ENCODE assay signal across 15 cellular contexts in genomic region chr17:20281860-20282259, GRCh38.
DNase-seq lines count a peak whose midpoint lies in the region; ATAC-seq and TF ChIP-seq lines count a peak whose summit lies in the region.
"Had no signal": no experiment of that assay in that cellular context is flagged by ENCODE, and none has a peak within 500 bp of the region (broad histone marks: within the 10 kb centered on the region; RNA-seq: fewer than 3 reads in every experiment).

No MANE protein-coding gene starts in this region.

- H3K4me3 ChIP-seq in lower lobe of right lung (no peak overlapping the region), tibial artery (no peak overlapping the region)

- H3K27me3 ChIP-seq in lower lobe of right lung (ENCODE audit: low read depth), result no peaks in the 10 kb centered on the region
- no peaks in the 10 kb centered on the region for H3K27me3 ChIP-seq in tibial artery

- DNase-seq in activated CD4-positive, alpha-beta T cell treated with anti-CD3 and anti-CD28 coated beads for 48 hours, result peak; percentile 37
- no peak for DNase-seq in activated CD4-positive, alpha-beta T cell treated with anti-CD3 and anti-CD28 coated beads for 4 hours
- DNase-seq in brain pericyte (ENCODE audit: low read depth, low spot score) (peak; percentile 24), lower lobe of right lung (peak; percentile 77), tibial artery (peak; percentile 46 to 83), NCI-H1417 (lab: John Stamatoyannopoulos, UW) (no peak), NCI-H1694 treated with DMSO at 0.1 percent for 48 hours (lab: John Stamatoyannopoulos, UW) (no peak)
- DNase-seq: activated CD8-positive, alpha-beta memory T cell treated with anti-CD3 and anti-CD28 coated beads for 24 hours; activated naive CD4-positive, alpha-beta T cell treated with Interleukin-2 at 50 U/mL for 16 hours; cortex of kidney; islet precursor cell; NCI-H1092 treated with DMSO at 0.1 percent for 48 hours; NCI-H748 treated with DMSO at 0.1 percent for 48 hours; SW 1271 had no signal

- no peaks in the 10 kb centered on the region for H3K36me3 ChIP-seq in lower lobe of right lung
- H3K36me3 ChIP-seq in tibial artery, result no peaks in the 10 kb centered on the region

- intact Hi-C loops in lower lobe of right lung (cut with DNase I), result no loop called here
- intact Hi-C loops in tibial artery (cut with DNase I; ENCODE audit: low total_unique reads), result no loop called here

- TF ChIP-seq CTCF in lower lobe of right lung (IDR thresholded peaks at IDR 0.05), result no peak
- TF ChIP-seq CTCF in tibial artery (IDR thresholded peaks at IDR 0.05), result no peak

- no peaks in the 10 kb centered on the region for H3K9me3 ChIP-seq in lower lobe of right lung
- no peaks in the 10 kb centered on the region for H3K9me3 ChIP-seq in tibial artery

- H3K4me1 ChIP-seq in lower lobe of right lung (no peaks in the 10 kb centered on the region), tibial artery (peaks cover 0 to 38% (median 23%) of the 10 kb centered on the region in 4 donors)

- ATAC-seq in lower lobe of right lung, result peak; percentile 72 to 85
- no peak for ATAC-seq in GM19035 (IDR thresholded peaks at IDR 0.05; ENCODE audit: unreplicated experiment)

- H3K27ac ChIP-seq in lower lobe of right lung (no peak overlapping the region), tibial artery (peak overlapping the region; percentile 38 to 51)

Comparison
In these comparisons a context has a peak if more than half of its experiments do, and no peak if none do; other contexts are left out.
1. DNase-seq: peak in activated CD4-positive, alpha-beta T cell treated with anti-CD3 and anti-CD28 coated beads for 48 hours (single experiment), brain pericyte (single experiment), lower lobe of right lung (single experiment) and tibial artery (2 of 2); none in activated CD4-positive, alpha-beta T cell treated with anti-CD3 and anti-CD28 coated beads for 4 hours (0 of 2), NCI-H1417 (0 of 3) and NCI-H1694 treated with DMSO at 0.1 percent for 48 hours (single experiment).